In the genomic region with DNA sequence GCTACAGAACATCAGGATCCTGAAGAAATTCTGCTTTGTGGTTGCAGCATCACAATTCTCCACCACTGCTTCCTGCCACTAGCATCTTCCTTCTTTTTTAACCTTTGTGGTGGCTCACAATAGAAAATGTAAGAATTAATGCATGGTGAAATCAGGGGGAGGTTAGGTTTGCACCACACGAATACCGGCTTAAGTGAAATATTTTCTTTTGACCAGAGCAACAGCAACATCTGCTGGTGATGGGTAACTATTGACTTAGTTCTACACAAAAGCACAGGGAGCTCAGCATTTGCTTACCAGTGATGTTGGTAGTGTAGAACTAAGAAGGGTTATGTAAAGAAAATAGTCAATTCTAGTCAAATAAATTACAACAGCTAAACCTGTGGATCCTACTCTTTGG, we compare ENCODE assay signal across 8 cellular contexts.
A peak's percentile ranks its signal among the peaks of the same experiment; 100 is the strongest.
DNase-seq lines count a peak whose midpoint lies in the region; ATAC-seq, FAIRE-seq and TF ChIP-seq lines count a peak whose summit lies in the region.

No MANE protein-coding gene starts in this region.

- intact Hi-C loops in HepG2 (cut with micrococcal nuclease; ENCODE audit: unreplicated experiment): loop anchor here (1.0 to 5.0 kb wide), 4 partner anchors 54 to 679 kb away; no protein-coding TSS in a partner anchor

- TF ChIP-seq EP300 in HepG2 (IDR thresholded peaks at IDR 0.05; ENCODE audit: low read depth in 2 of 2, low read length in 2 of 2) (no peak), HepG2 (CRISPR knock-in tag; IDR thresholded peaks at IDR 0.05; ENCODE audit: borderline replicate concordance) (no peak)

- no peaks in the 10 kb centered on the region for H4K20me1 ChIP-seq in HepG2 (ENCODE audit: insufficient read depth, low read length)

- BruUV-seq in HepG2 (replicated peaks; lab: Mats Ljungman, UMichigan): no TSS peak

- H3K4me1 ChIP-seq in HepG2 (ENCODE audit: insufficient read depth, low read length): no peaks in the 10 kb centered on the region

- POLR2A ChIA-PET in HepG2 (lab: Yijun Ruan, JAX): no interaction called here

- ATAC-seq in GM21576 (IDR thresholded peaks at IDR 0.05; ENCODE audit: unreplicated experiment) (peak; percentile 61), HepG2 (peak; percentile 96), HG03457 (IDR thresholded peaks at IDR 0.05; ENCODE audit: unreplicated experiment) (no peak)

- TF ChIP-seq CTCF in WERI-Rb-1 (IDR thresholded peaks at IDR 0.05; ENCODE audit: low read depth, low read length) (peak; percentile 57), HepG2 (CRISPR knock-in tag; IDR thresholded peaks at IDR 0.05) (peak; percentile 82)

- H3K36me3 ChIP-seq in WERI-Rb-1 (no peaks in the 10 kb centered on the region), HepG2 (replicated peaks in 1 of 2; ENCODE audit: control insufficient read depth in 1 of 2, insufficient read depth in 2 of 2, low read length in 2 of 2) (no peaks in the 10 kb centered on the region)

- no peak overlapping the region for H3K4me2 ChIP-seq in HepG2 (ENCODE audit: low read depth, low read length)

- no peak overlapping the region for H3K4me3 ChIP-seq in WERI-Rb-1 (ENCODE audit: low read depth, low read length)
- no peak overlapping the region for H3K4me3 ChIP-seq in HepG2 (replicated peaks in 1 of 3; ENCODE audit: insufficient read depth in 1 of 3, low read depth in 2 of 3, low read length in 3 of 3)

- in situ Hi-C loops in HepG2 (cut with HindIII; ENCODE audit: extremely low pct_ligation_motif_present, low pct_unique_long_range_greater_than_20kb): no loop called here

- 11% methylated on average over 2 of the region's 2 CpGs for WGBS in HepG2 (ENCODE audit: low lambda C conversion rate)

- H3K9me3 ChIP-seq in WERI-Rb-1 (ENCODE audit: severe bottlenecking): no peaks in the 10 kb centered on the region
- no peaks in the 10 kb centered on the region for H3K9me3 ChIP-seq in HepG2 (ENCODE audit: low read length)

- TF ChIP-seq POLR2A in HepG2 (IDR thresholded peaks at IDR 0.05; ENCODE audit: insufficient read depth in 1 of 2, low read depth in 2 of 2, low read length in 2 of 2): no peak

- CTCF ChIA-PET in HepG2 (lab: Yijun Ruan, JAX; ENCODE audit: low intra/inter-chr PET ratio, low total read pairs): interaction anchor here (0.8 kb wide), 1 partner anchor 150 kb away, joined by 4 read pairs; no protein-coding TSS in a partner anchor

- H3K9ac ChIP-seq in HepG2 (ENCODE audit: insufficient read depth, low read depth, low read length): no peak overlapping the region

- H3K27me3 ChIP-seq in WERI-Rb-1 (ENCODE audit: insufficient read depth, low read depth, severe bottlenecking) (no peaks in the 10 kb centered on the region), HepG2 (ENCODE audit: control insufficient read depth in 1 of 2, insufficient read depth in 2 of 2, low read length in 2 of 2) (no peaks in the 10 kb centered on the region)

- H2AFZ ChIP-seq in HepG2 (ENCODE audit: low read length): no peak overlapping the region

- H3K27ac ChIP-seq in WERI-Rb-1 (no peak overlapping the region), HepG2 (ENCODE audit: extremely low read length, insufficient read depth, low read length) (no peak overlapping the region)

- TF ChIP-seq RAD21 in HepG2 (CRISPR knock-in tag; IDR thresholded peaks at IDR 0.05): peak; percentile 76; the same call in 1 of the 2 replicates

- no peaks in the 10 kb centered on the region for H3K79me2 ChIP-seq in HepG2 (ENCODE audit: insufficient read depth, low read length)

- peak; percentile 33 for DNase-seq in NCI-H1105 treated with DMSO at 0.1 percent for 48 hours (lab: John Stamatoyannopoulos, UW)
- DNase-seq in NCI-H1105 (lab: John Stamatoyannopoulos, UW): no peak
- peak; percentile 21 for DNase-seq in LoVo (ENCODE audit: low spot score)
- peak; percentile 37 for DNase-seq in WERI-Rb-1
- DNase-seq in HepG2 (ENCODE audit: low spot score): peak; percentile 63
- DNase-seq in GOT3 (lab: John Stamatoyannopoulos, UW): no peak

- peak; percentile 92 for FAIRE-seq in HepG2 (lab: Jason Lieb, UNC)

TF ChIP-seq in HepG2, 621 proteins besides CTCF, POLR2A, EP300 and RAD21:
- no peak for TF ChIP-seq SRF (IDR thresholded peaks at IDR 0.05; ENCODE audit: low read depth, low read length)
- peak; percentile 91 for TF ChIP-seq STAG1 (CRISPR knock-in tag; IDR thresholded peaks at IDR 0.05)
- no peak for TF ChIP-seq CBX2 (IDR thresholded peaks at IDR 0.05; ENCODE audit: low read depth, low read length)
- TF ChIP-seq CBX2 (CRISPR knock-in tag; IDR thresholded peaks at IDR 0.05; ENCODE audit: low read depth): no peak
- TF ChIP-seq FOXA1 (IDR thresholded peaks at IDR 0.05): no peak
- TF ChIP-seq FOXA1 (CRISPR knock-in tag; IDR thresholded peaks at IDR 0.05): peak; percentile 49; the same call in 1 of the 2 replicates
- TF ChIP-seq MIXL1 (CRISPR knock-in tag; IDR thresholded peaks at IDR 0.05): peak; percentile 49; the same call in 1 of the 2 replicates
- peak; percentile 73 for TF ChIP-seq SMC3 (IDR thresholded peaks at IDR 0.05; ENCODE audit: low read length)
- TF ChIP-seq MED13 (CRISPR knock-in tag; IDR thresholded peaks at IDR 0.05): 0 out of 2 replicates have a peak, but pooled peaks have one; percentile 29
- TF ChIP-seq AKNA (CRISPR knock-in tag; IDR thresholded peaks at IDR 0.05; ENCODE audit: borderline replicate concordance): 0 out of 2 replicates have a peak, but pooled peaks have one; percentile 49

Comparison
In these comparisons a context has a peak if more than half of its experiments do, and no peak if none do; other contexts are left out.
1. DNase-seq: peak in NCI-H1105 treated with DMSO at 0.1 percent for 48 hours (single experiment), LoVo (single experiment), WERI-Rb-1 (single experiment) and HepG2 (single experiment); none in NCI-H1105 (single experiment) and GOT3 (single experiment).